1 cellular context compared by ENCODE assay signal in genomic region chr5:38660194-38660668, GRCh38.
TF ChIP-seq lines count a peak whose summit lies in the region.

No MANE protein-coding gene starts in this region.

TF ChIP-seq in K562, 482 proteins besides CTCF, POLR2A, EP300 and RAD21 (continued from another document and continues in another):
- TF ChIP-seq ETS1 (conservative IDR thresholded peaks at IDR 0.05; ENCODE audit: control insufficient read depth, low read depth, low read length) (no peak), ZNF23 (CRISPR knock-in tag; IDR thresholded peaks at IDR 0.05) (no peak), RAD51 (IDR thresholded peaks at IDR 0.05; ENCODE audit: borderline replicate concordance, low read depth) (no peak), CHD7 (IDR thresholded peaks at IDR 0.05; ENCODE audit: low read depth, low read length) (no peak), HNRNPL (IDR thresholded peaks at IDR 0.05; ENCODE audit: low read depth, low read length) (no peak), ZFX (CRISPR knock-in tag; IDR thresholded peaks at IDR 0.05) (no peak), FOXA3 (CRISPR knock-in tag; conservative IDR thresholded peaks at IDR 0.05 in 1 of 2, IDR thresholded peaks at IDR 0.05 in 1 of 2) (no peak), CHAMP1 (IDR thresholded peaks at IDR 0.05) (no peak), DMBX1 (CRISPR knock-in tag; IDR thresholded peaks at IDR 0.05; ENCODE audit: borderline replicate concordance) (no peak), ZNF589 (CRISPR knock-in tag; IDR thresholded peaks at IDR 0.05; ENCODE audit: low read depth) (peak; percentile 56), NCOR1 (IDR thresholded peaks at IDR 0.05) (no peak), TCF15 (CRISPR knock-in tag; IDR thresholded peaks at IDR 0.05) (no peak), BMI1 (IDR thresholded peaks at IDR 0.05; ENCODE audit: low read length) (no peak), SMAD4 (CRISPR knock-in tag; conservative IDR thresholded peaks at IDR 0.05) (no peak), SPI1 (IDR thresholded peaks at IDR 0.05; ENCODE audit: borderline replicate concordance, low read depth, low read length) (no peak), NFRKB (IDR thresholded peaks at IDR 0.05; ENCODE audit: low read depth) (peak; percentile 92), ZMIZ1 (IDR thresholded peaks at IDR 0.05; ENCODE audit: low read depth in 2 of 2, low read length in 2 of 2) (no peak), FIP1L1 (IDR thresholded peaks at IDR 0.05; ENCODE audit: low read depth, low read length, poor library complexity, severe bottlenecking) (no peak), ZNF347 (CRISPR knock-in tag; IDR thresholded peaks at IDR 0.05; ENCODE audit: low read depth) (no peak), ZNF644 (tag; IDR thresholded peaks at IDR 0.05; ENCODE audit: low read depth) (0 out of 2 replicates have a peak, but pooled peaks have one; percentile 47), ARNT (IDR thresholded peaks at IDR 0.05) (no peak), TRIM24 (IDR thresholded peaks at IDR 0.05) (no peak), SNIP1 (IDR thresholded peaks at IDR 0.05; ENCODE audit: low read depth) (no peak), ZNF282 (CRISPR knock-in tag; IDR thresholded peaks at IDR 0.05) (no peak), ERF (CRISPR knock-in tag; IDR thresholded peaks at IDR 0.05) (no peak), NBN (IDR thresholded peaks at IDR 0.05; ENCODE audit: low read depth) (no peak), HSF4 (CRISPR knock-in tag; IDR thresholded peaks at IDR 0.05; ENCODE audit: borderline replicate concordance) (no peak), ARID3B (CRISPR knock-in tag; IDR thresholded peaks at IDR 0.05; ENCODE audit: borderline replicate concordance) (no peak), GATA2 (CRISPR knock-in tag; IDR thresholded peaks at IDR 0.05) (no peak)
- TF ChIP-seq, protein P1, sequence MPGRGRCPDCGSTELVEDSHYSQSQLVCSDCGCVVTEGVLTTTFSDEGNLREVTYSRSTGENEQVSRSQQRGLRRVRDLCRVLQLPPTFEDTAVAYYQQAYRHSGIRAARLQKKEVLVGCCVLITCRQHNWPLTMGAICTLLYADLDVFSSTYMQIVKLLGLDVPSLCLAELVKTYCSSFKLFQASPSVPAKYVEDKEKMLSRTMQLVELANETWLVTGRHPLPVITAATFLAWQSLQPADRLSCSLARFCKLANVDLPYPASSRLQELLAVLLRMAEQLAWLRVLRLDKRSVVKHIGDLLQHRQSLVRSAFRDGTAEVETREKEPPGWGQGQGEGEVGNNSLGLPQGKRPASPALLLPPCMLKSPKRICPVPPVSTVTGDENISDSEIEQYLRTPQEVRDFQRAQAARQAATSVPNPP (IDR thresholded peaks at IDR 0.05; ENCODE audit: borderline replicate concordance, insufficient read depth, insufficient read length), result no peak
- TF ChIP-seq, protein P2, sequence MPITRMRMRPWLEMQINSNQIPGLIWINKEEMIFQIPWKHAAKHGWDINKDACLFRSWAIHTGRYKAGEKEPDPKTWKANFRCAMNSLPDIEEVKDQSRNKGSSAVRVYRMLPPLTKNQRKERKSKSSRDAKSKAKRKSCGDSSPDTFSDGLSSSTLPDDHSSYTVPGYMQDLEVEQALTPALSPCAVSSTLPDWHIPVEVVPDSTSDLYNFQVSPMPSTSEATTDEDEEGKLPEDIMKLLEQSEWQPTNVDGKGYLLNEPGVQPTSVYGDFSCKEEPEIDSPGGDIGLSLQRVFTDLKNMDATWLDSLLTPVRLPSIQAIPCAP (CRISPR knock-in tag; IDR thresholded peaks at IDR 0.05; ENCODE audit: borderline replicate concordance), result no peak
- TF ChIP-seq, protein P3, sequence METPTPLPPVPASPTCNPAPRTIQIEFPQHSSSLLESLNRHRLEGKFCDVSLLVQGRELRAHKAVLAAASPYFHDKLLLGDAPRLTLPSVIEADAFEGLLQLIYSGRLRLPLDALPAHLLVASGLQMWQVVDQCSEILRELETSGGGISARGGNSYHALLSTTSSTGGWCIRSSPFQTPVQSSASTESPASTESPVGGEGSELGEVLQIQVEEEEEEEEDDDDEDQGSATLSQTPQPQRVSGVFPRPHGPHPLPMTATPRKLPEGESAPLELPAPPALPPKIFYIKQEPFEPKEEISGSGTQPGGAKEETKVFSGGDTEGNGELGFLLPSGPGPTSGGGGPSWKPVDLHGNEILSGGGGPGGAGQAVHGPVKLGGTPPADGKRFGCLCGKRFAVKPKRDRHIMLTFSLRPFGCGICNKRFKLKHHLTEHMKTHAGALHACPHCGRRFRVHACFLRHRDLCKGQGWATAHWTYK (CRISPR knock-in tag; IDR thresholded peaks at IDR 0.05), result no peak
